8 cellular contexts compared by ENCODE assay signal in genomic region chr2:176268976-176269318, GRCh38. TPM values are rescaled to one million over a fixed set of nuclear protein-coding genes. Genes with fewer than 3 reads are reported as not detected.
DNase-seq lines count a peak whose midpoint lies in the region; ATAC-seq and TF ChIP-seq lines count a peak whose summit lies in the region.

No MANE protein-coding gene starts in this region.

- TF ChIP-seq POLR2A in transverse colon (IDR thresholded peaks at IDR 0.05) = no peak

- no peak overlapping the region for H3T11ph ChIP-seq in H9 (ENCODE audit: low read length)

- no peak overlapping the region for H2BK15ac ChIP-seq in H9 (ENCODE audit: low read depth, low read length)

- peaks cover 4% of the 10 kb centered on the region; the same call in 1 of the 2 replicates for H3K79me2 ChIP-seq in H9 (ENCODE audit: insufficient read depth, low read length)

- no peak overlapping the region for H2BK20ac ChIP-seq in H9 (ENCODE audit: low read depth, low read length, poor library complexity, severe bottlenecking)

- H3K36me3 Mint-ChIP-seq in H9 (ENCODE audit: insufficient read depth in 1 of 3, low read depth in 3 of 3) = no peaks in the 10 kb centered on the region
- H3K36me3 Mint-ChIP-seq in activated T-helper 1 cell treated with anti-CD3 and anti-CD28 coated beads, Interleukin-12 subunit alpha, Interleukin-12 subunit beta, Interleukin-2, Interleukin-4 antibody, amounts not matched to agents 30 ng/mL and 10 ng/mL and 1 ng/mL, durations not matched to agents 14 hours and 24 hours and 36 hours (ENCODE audit: low read depth) = peaks cover 3% of the 10 kb centered on the region

- no CpG with 5 or more reads among the region's 10 CpGs for WGBS in H9 (ENCODE audit: extremely low coverage, insufficient read length, low lambda C conversion rate)
- 21 to 22% methylated on average over 9 to 10 of the region's 10 CpGs for WGBS in transverse colon (ENCODE audit: low coverage in 1 of 2), 2 donors

- H3K9ac ChIP-seq in BLaER1 treated with 17β-estradiol and CSF1 and Interleukin-3, amounts not matched to agents 10 nM and 100 nM = peak overlapping the region; percentile 85 to 94 (median 87)
- H3K9ac ChIP-seq in H9 (ENCODE audit: extremely low read depth, insufficient read length, low read length) = no peak overlapping the region

- H2AK5ac ChIP-seq in H9 (ENCODE audit: insufficient read length, low read length) = no peak overlapping the region

- no peak overlapping the region for H4K5ac ChIP-seq in H9 (ENCODE audit: insufficient read length, low read depth, low read length)

- peaks cover 0 to 12% (median 0%) of the 10 kb centered on the region in 11 experiments; a peak in 5 of 22 replicates for H4K20me1 ChIP-seq in BLaER1 treated with 17β-estradiol and CSF1 and Interleukin-3, amounts not matched to agents 10 nM and 100 nM
- no peaks in the 10 kb centered on the region for H4K20me1 ChIP-seq in H9 (ENCODE audit: control insufficient read depth, insufficient read depth, insufficient read length)

- peak; percentile 30 for ATAC-seq in left lobe of liver

- H2BK12ac ChIP-seq in H9 (ENCODE audit: insufficient read length, low read depth, low read length) = no peak overlapping the region

- H3K27ac ChIP-seq in BLaER1 treated with 17β-estradiol and CSF1 and Interleukin-3, amounts not matched to agents 10 nM and 100 nM = peak overlapping the region; percentile 78 to 92 (median 88); a peak in 21 of 22 replicates
- H3K27ac ChIP-seq in H9 (ENCODE audit: insufficient read length, low read depth, low read length) = no peak overlapping the region
- H3K27ac ChIP-seq in transverse colon = peak overlapping the region; percentile 86 to 96 (median 90)

- peak overlapping the region in 1 of 3 experiments; percentile 92; a peak in 1 of 7 replicates for H3K27ac Mint-ChIP-seq in H9
- H3K27ac Mint-ChIP-seq in activated T-helper 1 cell treated with anti-CD3 and anti-CD28 coated beads, Interleukin-12 subunit alpha, Interleukin-12 subunit beta, Interleukin-2, Interleukin-4 antibody, amounts not matched to agents 30 ng/mL and 10 ng/mL and 1 ng/mL, durations not matched to agents 14 hours and 24 hours and 36 hours = no peak overlapping the region

- peak overlapping the region; percentile 95 to 96 for H3K4me3 Mint-ChIP-seq in H9
- H3K4me3 Mint-ChIP-seq in activated T-helper 1 cell treated with anti-CD3 and anti-CD28 coated beads, Interleukin-12 subunit alpha, Interleukin-12 subunit beta, Interleukin-2, Interleukin-4 antibody, amounts not matched to agents 30 ng/mL and 10 ng/mL and 1 ng/mL, durations not matched to agents 14 hours and 24 hours and 36 hours = peak overlapping the region; percentile 98

- no peak overlapping the region for H2BK120ac ChIP-seq in H9 (ENCODE audit: low read depth, low read length, poor library complexity, severe bottlenecking)

- H3K14ac ChIP-seq in H9 (ENCODE audit: insufficient read depth, low read length) = no peak overlapping the region

- H3K4me2 ChIP-seq in BLaER1 treated with 17β-estradiol and CSF1 and Interleukin-3, amounts not matched to agents 10 nM and 100 nM = peak overlapping the region; percentile 77 to 92 (median 88)
- H3K4me2 ChIP-seq in H9 (ENCODE audit: insufficient read depth, insufficient read length, low read length) = peak overlapping the region; percentile 81

- H3K27me3 Mint-ChIP-seq in H9 (ENCODE audit: low read depth) = peaks cover 8% of the 10 kb centered on the region; the same call in 1 of the 2 replicates
- H3K27me3 Mint-ChIP-seq in activated T-helper 1 cell treated with anti-CD3 and anti-CD28 coated beads, Interleukin-12 subunit alpha, Interleukin-12 subunit beta, Interleukin-2, Interleukin-4 antibody, amounts not matched to agents 30 ng/mL and 10 ng/mL and 1 ng/mL, durations not matched to agents 14 hours and 24 hours and 36 hours (ENCODE audit: insufficient read depth) = peaks cover 17% of the 10 kb centered on the region

- H3K36me3 ChIP-seq in BLaER1 treated with 17β-estradiol and CSF1 and Interleukin-3, amounts not matched to agents 10 nM and 100 nM = peaks cover 0 to 4% (median 0%) of the 10 kb centered on the region in 11 experiments; a peak in 4 of 22 replicates
- no peaks in the 10 kb centered on the region for H3K36me3 ChIP-seq in transverse colon

- no peak overlapping the region for H3K4ac ChIP-seq in H9 (ENCODE audit: low read depth, low read length)

- H3K56ac ChIP-seq in H9 (ENCODE audit: insufficient read length, low read depth, low read length) = no peak overlapping the region

- peaks cover 7 to 10% of the 10 kb centered on the region in 2 experiments for H3K4me1 Mint-ChIP-seq in H9
- H3K4me1 Mint-ChIP-seq in activated T-helper 1 cell treated with anti-CD3 and anti-CD28 coated beads, Interleukin-12 subunit alpha, Interleukin-12 subunit beta, Interleukin-2, Interleukin-4 antibody, amounts not matched to agents 30 ng/mL and 10 ng/mL and 1 ng/mL, durations not matched to agents 14 hours and 24 hours and 36 hours (ENCODE audit: low read depth) = peaks cover 19% of the 10 kb centered on the region

- in situ Hi-C loops in transverse colon (cut with MboI; ENCODE audit: low pct_ligation_motif_present in 1 of 4, low pct_unique_long_range_greater_than_20kb in 1 of 4, low sequenced_read_pairs in 3 of 4) = no loop called here

- H3K18ac ChIP-seq in H9 (ENCODE audit: insufficient read length, low read depth, low read length) = no peak overlapping the region

- H3K27me3 ChIP-seq in BLaER1 treated with 17β-estradiol and CSF1 and Interleukin-3, amounts not matched to agents 10 nM and 100 nM = no peaks in the 10 kb centered on the region
- H3K27me3 ChIP-seq in H9 (ENCODE audit: insufficient read depth, low read length) (no peaks in the 10 kb centered on the region), transverse colon (no peaks in the 10 kb centered on the region)

- H3K4me1 ChIP-seq in BLaER1 treated with 17β-estradiol and CSF1 and Interleukin-3, amounts not matched to agents 10 nM and 100 nM = peaks cover 7 to 13% (median 10%) of the 10 kb centered on the region in 10 experiments; a peak in 16 of 20 replicates
- H3K4me1 ChIP-seq in H9 (ENCODE audit: insufficient read depth, low read length) (no peaks in the 10 kb centered on the region), transverse colon (peaks cover 0 to 23% (median 13%) of the 10 kb centered on the region in 4 donors)

- H3K9me3 Mint-ChIP-seq in H9 = no peaks in the 10 kb centered on the region
- no peaks in the 10 kb centered on the region for H3K9me3 Mint-ChIP-seq in activated T-helper 1 cell treated with anti-CD3 and anti-CD28 coated beads, Interleukin-12 subunit alpha, Interleukin-12 subunit beta, Interleukin-2, Interleukin-4 antibody, amounts not matched to agents 30 ng/mL and 10 ng/mL and 1 ng/mL, durations not matched to agents 14 hours and 24 hours and 36 hours

- no peaks in the 10 kb centered on the region for H3K79me1 ChIP-seq in H9 (ENCODE audit: insufficient read depth, low read depth, low read length, poor library complexity, severe bottlenecking)

- DNase-seq in H9 = no peak
- DNase-seq in activated T-helper 1 cell treated with anti-CD3 and anti-CD28 coated beads, Interleukin-12 subunit alpha, Interleukin-12 subunit beta, Interleukin-2, Interleukin-4 antibody, amounts not matched to agents 30 ng/mL and 10 ng/mL and 1 ng/mL, durations not matched to agents 14 hours and 24 hours and 36 hours (ENCODE audit: low spot score) = no peak
- DNase-seq in left lobe of liver (ENCODE audit: low spot score) = no peak
- DNase-seq in transverse colon = no peak
- DNase-seq in NCI-H345 (lab: John Stamatoyannopoulos, UW) = no peak
- DNase-seq in GDM1 (lab: John Stamatoyannopoulos, UW) = no peak
- no peak for DNase-seq in NCI-H2081 (lab: John Stamatoyannopoulos, UW)

- H3K23ac ChIP-seq in H9 (ENCODE audit: insufficient read length, low read depth, low read length) = no peak overlapping the region

- no peak overlapping the region for H4K8ac ChIP-seq in H9 (replicated peaks; ENCODE audit: insufficient read length, low read depth, low read length)

- H2BK5ac ChIP-seq in H9 (ENCODE audit: insufficient read length, low read length) = no peak overlapping the region

- peak overlapping the region; percentile 41 for H2AFZ ChIP-seq in H9 (ENCODE audit: low read length)

- intact Hi-C loops in activated T-helper 1 cell treated with anti-CD3 and anti-CD28 coated beads, Interleukin-12 subunit alpha, Interleukin-12 subunit beta, Interleukin-2, Interleukin-4 antibody, amounts not matched to agents 30 ng/mL and 10 ng/mL and 1 ng/mL, durations not matched to agents 14 hours and 24 hours and 36 hours (cut with micrococcal nuclease) = loop anchor here (1.0 kb wide), 1 partner anchor 268 kb away; no protein-coding TSS in a partner anchor
- intact Hi-C loops in transverse colon (cut with DNase I; ENCODE audit: low total_unique reads) = no loop called here

- H3K23me2 ChIP-seq in H9 (ENCODE audit: insufficient read length, low read depth, low read length, poor library complexity, severe bottlenecking) = peaks cover 3% of the 10 kb centered on the region

- TF ChIP-seq CTCF in H9 (conservative IDR thresholded peaks at IDR 0.05) (no peak), transverse colon (IDR thresholded peaks at IDR 0.05) (no peak)

- H3K9me3 ChIP-seq in BLaER1 treated with 17β-estradiol and CSF1 and Interleukin-3, amounts not matched to agents 10 nM and 100 nM (replicated peaks in 1 of 11) = peaks cover 0 to 4% (median 0%) of the 10 kb centered on the region in 11 experiments; a peak in 2 of 22 replicates
- H3K9me3 ChIP-seq in H9 (ENCODE audit: control insufficient read depth, low read depth, low read length) (no peaks in the 10 kb centered on the region), transverse colon (no peaks in the 10 kb centered on the region)

- peak overlapping the region; percentile 62 to 87 (median 82) for H3K4me3 ChIP-seq in BLaER1 treated with 17β-estradiol and CSF1 and Interleukin-3, amounts not matched to agents 10 nM and 100 nM
- peak overlapping the region; percentile 53 to 96 (median 68) for H3K4me3 ChIP-seq in transverse colon

- no peak overlapping the region for H4K91ac ChIP-seq in H9 (ENCODE audit: insufficient read length, low read depth, low read length)

- no peak for TF ChIP-seq EP300 in transverse colon (IDR thresholded peaks at IDR 0.05; ENCODE audit: low read depth)

RNA-seq across cellular contexts. Expression of gene MTX2, which starts 0.3 kb away (rescaled TPM):
- 29.3 and 30.8 TPM in 2 replicates for total RNA-seq in H9 (2021)
- total RNA-seq in activated T-helper 1 cell treated with anti-CD3 and anti-CD28 coated beads, Interleukin-12 subunit alpha, Interleukin-12 subunit beta, Interleukin-2, Interleukin-4 antibody, amounts not matched to agents 30 ng/mL and 10 ng/mL and 1 ng/mL, durations not matched to agents 14 hours and 24 hours and 36 hours = 24.9 and 30.7 TPM in 2 replicates
- 7.6 TPM for total RNA-seq in left lobe of liver
- 10 to 100 TPM in 3 of 4 donors, 1 to 10 TPM in 1; 3.8 to 43.6 (median 28.6) TPM for total RNA-seq in transverse colon
